ENCODE assay signal across 8 cellular contexts in genomic region chr3:70531063-70531657, GRCh38.
A peak's percentile ranks its signal among the peaks of the same experiment; 100 is the strongest.
DNase-seq lines count a peak whose midpoint lies in the region; TF ChIP-seq lines count a peak whose summit lies in the region.

No MANE protein-coding gene starts in this region.

- H3K4me3 ChIP-seq in Loucy (ENCODE audit: low read length, poor library complexity, severe bottlenecking) (no peak overlapping the region), mammary epithelial cell (replicated peaks in 1 of 3; ENCODE audit: insufficient read depth in 1 of 3, low read depth in 2 of 3, low read length in 3 of 3) (no peak overlapping the region)

- H3K9me3 Mint-ChIP-seq in immature natural killer cell: no peaks in the 10 kb centered on the region

- no peaks in the 10 kb centered on the region for H3K4me1 Mint-ChIP-seq in immature natural killer cell

- H3K9ac ChIP-seq in Loucy (ENCODE audit: low read depth, low read length, poor library complexity, severe bottlenecking) (no peak overlapping the region), mammary epithelial cell (ENCODE audit: insufficient read depth, low read length) (no peak overlapping the region)

- H3K36me3 Mint-ChIP-seq in immature natural killer cell: no peaks in the 10 kb centered on the region

- no peaks in the 10 kb centered on the region for H3K27me3 Mint-ChIP-seq in immature natural killer cell (ENCODE audit: low read depth in 3 of 3)

- H3K36me3 ChIP-seq in Loucy (ENCODE audit: insufficient read depth, low read length) (no peaks in the 10 kb centered on the region), mammary epithelial cell (ENCODE audit: insufficient read depth, low read length) (no peaks in the 10 kb centered on the region)

- intact Hi-C loops in mammary epithelial cell (cut with micrococcal nuclease): loop anchor here (1.0 to 5.0 kb wide), 4 partner anchors 409 to 1122 kb away; no protein-coding TSS in a partner anchor

- dilution Hi-C loops in mammary epithelial cell (cut with HindIII; ENCODE audit: low sequenced_read_pairs): loop anchor here (25.0 kb wide), 1 partner anchor 1081 kb away; no protein-coding TSS in a partner anchor

- in situ Hi-C loops in mammary epithelial cell (cut with MboI; ENCODE audit: low sequenced_read_pairs in 2 of 2): loop anchor here (25.0 kb wide), 2 partner anchors 1106 to 1131 kb away; no protein-coding TSS in a partner anchor

- H3K79me2 ChIP-seq in Loucy (ENCODE audit: insufficient read depth, low read length) (no peaks in the 10 kb centered on the region), mammary epithelial cell (ENCODE audit: insufficient read depth, low read length) (no peaks in the 10 kb centered on the region)

- no peak overlapping the region for H3K27ac Mint-ChIP-seq in immature natural killer cell

- 25% methylated on average over 4 of the region's 4 CpGs for WGBS in mammary epithelial cell (ENCODE audit: low coverage, missing lambda C conversion rate)

- BruUV-seq in mammary epithelial cell (replicated peaks; lab: Mats Ljungman, UMichigan): no TSS peak

- H2AFZ ChIP-seq in Loucy (ENCODE audit: low read length) (no peak overlapping the region), mammary epithelial cell (ENCODE audit: low read depth, low read length) (no peak overlapping the region)

- H3K4me2 ChIP-seq in Loucy (ENCODE audit: low read depth, low read length, poor library complexity, severe bottlenecking) (no peak overlapping the region), mammary epithelial cell (ENCODE audit: insufficient read depth, low read depth, low read length) (no peak overlapping the region)

- H3K4me1 ChIP-seq in Loucy (ENCODE audit: insufficient read depth, low read length, poor library complexity, severe bottlenecking) (no peaks in the 10 kb centered on the region), mammary epithelial cell (ENCODE audit: insufficient read depth, low read length) (no peaks in the 10 kb centered on the region)

- H3K9me3 ChIP-seq in Loucy (ENCODE audit: insufficient read depth, low read depth, low read length) (no peaks in the 10 kb centered on the region), mammary epithelial cell (replicated peaks; ENCODE audit: insufficient read depth, low read length) (no peaks in the 10 kb centered on the region)

- DNase-seq in DMS114 treated with DMSO at 0.1 percent for 48 hours (lab: John Stamatoyannopoulos, UW; ENCODE audit: unreplicated experiment) (peak; percentile 7), mammary epithelial cell (peak; percentile 3), middle frontal gyrus (ENCODE audit: extremely low spot score, low spot score) (peak; percentile 48), UCSD-AML1 (lab: John Stamatoyannopoulos, UW; ENCODE audit: unreplicated experiment) (no peak), ureter (ENCODE audit: low spot score) (no peak), immature natural killer cell (no peak)
- DNase-seq in activated naive CD4-positive, alpha-beta T cell treated with anti-CD3 and anti-CD28 coated beads, Interleukin-2, amount 50 U/mL, for 16 hours: no peak

- TF ChIP-seq CTCF in Loucy (conservative IDR thresholded peaks at IDR 0.05; ENCODE audit: low read length) (peak; percentile 79), mammary epithelial cell (conservative IDR thresholded peaks at IDR 0.05 in 1 of 2, IDR thresholded peaks at IDR 0.05 in 1 of 2; ENCODE audit: extremely low read depth in 1 of 2, insufficient read depth in 1 of 2, low read depth in 1 of 2, low read length in 2 of 2) (peak; percentile 51 to 55)

- no peaks in the 10 kb centered on the region for H3K9me2 ChIP-seq in Loucy (replicated peaks; ENCODE audit: low read depth, low read length)

- no peak overlapping the region for H3K4me3 Mint-ChIP-seq in immature natural killer cell

- H3K27me3 ChIP-seq in Loucy (ENCODE audit: insufficient read depth, low read length, poor library complexity, severe bottlenecking) (no peaks in the 10 kb centered on the region), mammary epithelial cell (ENCODE audit: insufficient read depth, low read length) (peaks cover 11% of the 10 kb centered on the region)

- no peaks in the 10 kb centered on the region for H3F3A ChIP-seq in Loucy (ENCODE audit: low read depth)

- no peaks in the 10 kb centered on the region for H4K20me1 ChIP-seq in Loucy (ENCODE audit: insufficient read depth, low read length, poor library complexity, severe bottlenecking)
- H4K20me1 ChIP-seq in mammary epithelial cell (ENCODE audit: insufficient read depth, low read length): no peaks in the 10 kb centered on the region

- CTCF ChIA-PET in mammary epithelial cell (lab: Charles Lee; ENCODE audit: low non-redundant PET): no interaction called here

- H3K27ac ChIP-seq in mammary epithelial cell (ENCODE audit: insufficient read depth, low read depth, low read length): no peak overlapping the region

Comparison
In these comparisons a context has a peak if more than half of its experiments do, and no peak if none do; other contexts are left out.
1. DNase-seq: peak in DMS114 treated with DMSO at 0.1 percent for 48 hours (single experiment), mammary epithelial cell (single experiment) and middle frontal gyrus (single experiment); none in UCSD-AML1 (single experiment), ureter (single experiment), activated naive CD4-positive, alpha-beta T cell treated with anti-CD3 and anti-CD28 coated beads, Interleukin-2, amount 50 U/mL, for 16 hours (single experiment) and immature natural killer cell (0 of 3).